Comparison of ENCODE assay signal across 17 cellular contexts in the genomic region with DNA sequence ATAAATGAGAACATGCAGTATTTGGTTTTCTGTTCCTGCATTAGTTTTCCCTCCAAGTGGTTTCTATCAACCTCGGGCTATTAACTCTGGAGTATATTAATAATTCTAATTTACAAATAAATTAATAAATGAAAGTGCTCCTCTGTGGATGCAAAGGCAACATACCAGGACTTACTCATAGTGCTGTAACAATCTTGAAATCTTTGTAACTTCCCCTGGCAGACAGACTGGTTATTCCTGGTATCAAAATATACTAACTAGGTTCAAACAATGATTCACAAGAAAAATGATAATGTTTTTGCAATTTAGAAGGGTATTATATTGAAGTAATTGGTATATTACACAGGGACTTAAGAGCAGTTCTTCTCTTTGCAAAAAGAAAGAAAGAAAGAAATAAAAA.
"Had no signal": no experiment of that assay in that cellular context is flagged by ENCODE, and none has a peak within 500 bp of the region (broad histone marks: within the 10 kb centered on the region; RNA-seq: fewer than 3 reads in every experiment).

No MANE protein-coding gene starts in this region.

- ATAC-seq: activated CD8-positive, alpha-beta T cell treated with anti-CD3 and anti-CD28 coated beads for 36 hours; activated naive CD4-positive, alpha-beta T cell treated with anti-CD3 and anti-CD28 coated beads, Interleukin-2, amount 50 U/mL, for 72 hours; activated T-cell treated with anti-CD3 and anti-CD28 coated beads, Interleukin-2, amount 50 U/mL, for 4 hours; left lobe of liver; mucosa of descending colon; naive thymus-derived CD4-positive, alpha-beta T cell; pancreas; stimulated activated memory B cell treated with anti-CD40 and anti-IgM and Interleukin-4, amounts not matched to agents 10 μg/mL and 1 μg/mL and 100 μg/mL, for 72 hours had no signal

- DNase-seq: activated B cell treated with CpG ODN at 0.5 μM for 24 hours; activated CD4-positive, alpha-beta T cell treated with anti-CD3 and anti-CD28 coated beads for 48 hours; activated CD8-positive, alpha-beta T cell treated with anti-CD3 and anti-CD28 coated beads for 36 hours; activated effector memory CD4-positive, alpha-beta T cell treated with anti-CD3 and anti-CD28 coated beads, Interleukin-2, amount 50 U/mL, for 16 hours; activated T-cell treated with anti-CD3 and anti-CD28 coated beads, Interleukin-2, amount 50 U/mL, for 4 hours; colonic mucosa; islet precursor cell; mucosa of descending colon; naive thymus-derived CD4-positive, alpha-beta T cell; pancreas; sigmoid colon; stimulated activated CD4-positive, alpha-beta T cell treated with anti-CD3 and anti-CD28 coated beads, Interleukin-2, amount 100 ng/mL, for 48 hours; T-helper 2 cell; uterus had no signal
